ENCODE assay signal across 10 cellular contexts in the genomic region with DNA sequence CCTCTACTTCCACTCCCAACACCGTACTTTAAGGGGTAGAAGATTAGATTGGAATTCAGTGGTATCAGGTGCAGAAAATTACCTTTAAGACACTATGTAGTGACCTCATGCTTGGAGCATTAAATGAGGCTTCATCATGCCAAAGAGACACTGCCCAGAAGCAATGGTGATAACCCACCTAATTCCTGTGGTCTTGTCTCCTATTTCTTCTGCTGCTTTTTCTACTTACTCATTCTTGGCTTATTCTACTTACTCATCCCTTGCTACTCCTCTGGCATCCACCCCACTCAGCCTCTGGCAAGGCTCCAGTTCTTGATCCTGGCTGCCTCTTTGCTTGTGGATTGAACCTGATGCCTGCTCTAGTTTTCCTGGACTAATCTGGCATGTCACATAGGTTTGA.
DNase-seq lines count a peak whose midpoint lies in the region; ATAC-seq and TF ChIP-seq lines count a peak whose summit lies in the region.
"Had no signal": no experiment of that assay in that cellular context is flagged by ENCODE, and none has a peak within 500 bp of the region (broad histone marks: within the 10 kb centered on the region; RNA-seq: fewer than 3 reads in every experiment).

No MANE protein-coding gene starts in this region.

- no peaks in the 10 kb centered on the region for H3K27me3 Mint-ChIP-seq in activated naive CD8-positive, alpha-beta T cell treated with anti-CD3 and anti-CD28 coated beads, Interleukin-2, amount 50 U/mL, for 24 hours
- H3K27me3 Mint-ChIP-seq: stimulated activated naive B cell treated with anti-CD40 and anti-IgM and Interleukin-4, amounts not matched to agents 10 μg/mL and 1 μg/mL and 100 μg/mL, for 72 hours had no signal

- no peaks in the 10 kb centered on the region for H3K9me3 ChIP-seq in adrenal gland (replicated peaks in 1 of 3)

- peak; percentile 43 for DNase-seq in H4 (ENCODE audit: low spot score)
- peak; percentile 63 to 81 (median 73) for DNase-seq in adrenal gland
- peak; percentile 39 for DNase-seq in left cardiac atrium
- DNase-seq in smooth muscle cell of the brain vasculature (ENCODE audit: low read depth, low spot score), result peak; percentile 20
- no peak for DNase-seq in ureter (ENCODE audit: low spot score)
- DNase-seq in activated naive CD8-positive, alpha-beta T cell treated with anti-CD3 and anti-CD28 coated beads, Interleukin-2, amount 50 U/mL, for 24 hours, result no peak
- DNase-seq in NCI-H1092 (lab: John Stamatoyannopoulos, UW), result no peak
- DNase-seq: NCI-H187; stimulated activated naive B cell treated with anti-CD40 and anti-IgM and Interleukin-4, amounts not matched to agents 10 μg/mL and 1 μg/mL and 100 μg/mL, for 72 hours had no signal

- no peaks in the 10 kb centered on the region for H3K4me1 ChIP-seq in adrenal gland (replicated peaks in 1 of 2)

- TF ChIP-seq POLR2A in adrenal gland (IDR thresholded peaks at IDR 0.05), result no peak

- intact Hi-C loops in adrenal gland (cut with DNase I) (no loop called here), left cardiac atrium (cut with DNase I) (no loop called here)

- no peak overlapping the region for H3K27ac ChIP-seq in adrenal gland

- no peak for TF ChIP-seq CTCF in adrenal gland (IDR thresholded peaks at IDR 0.05)

- H3K9me3 Mint-ChIP-seq in activated naive CD8-positive, alpha-beta T cell treated with anti-CD3 and anti-CD28 coated beads, Interleukin-2, amount 50 U/mL, for 24 hours, result peaks cover 6% of the 10 kb centered on the region

- ATAC-seq in left cardiac atrium (peak in 1 of 2 donors; percentile 95), HG02610 (IDR thresholded peaks at IDR 0.05; ENCODE audit: unreplicated experiment) (no peak)
- no peak for ATAC-seq in activated naive CD8-positive, alpha-beta T cell treated with anti-CD3 and anti-CD28 coated beads, Interleukin-2, amount 50 U/mL, for 24 hours
- ATAC-seq: stimulated activated naive B cell treated with anti-CD40 and anti-IgM and Interleukin-4, amounts not matched to agents 10 μg/mL and 1 μg/mL and 100 μg/mL, for 72 hours had no signal

- no peaks in the 10 kb centered on the region for H3K4me1 Mint-ChIP-seq in activated naive CD8-positive, alpha-beta T cell treated with anti-CD3 and anti-CD28 coated beads, Interleukin-2, amount 50 U/mL, for 24 hours
- H3K4me1 Mint-ChIP-seq: stimulated activated naive B cell treated with anti-CD40 and anti-IgM and Interleukin-4, amounts not matched to agents 10 μg/mL and 1 μg/mL and 100 μg/mL, for 72 hours had no signal

- no peaks in the 10 kb centered on the region for H3K27me3 ChIP-seq in adrenal gland

- no peak overlapping the region for H3K27ac Mint-ChIP-seq in activated naive CD8-positive, alpha-beta T cell treated with anti-CD3 and anti-CD28 coated beads, Interleukin-2, amount 50 U/mL, for 24 hours
- H3K27ac Mint-ChIP-seq: stimulated activated naive B cell treated with anti-CD40 and anti-IgM and Interleukin-4, amounts not matched to agents 10 μg/mL and 1 μg/mL and 100 μg/mL, for 72 hours had no signal

- no peaks in the 10 kb centered on the region for H3K36me3 Mint-ChIP-seq in activated naive CD8-positive, alpha-beta T cell treated with anti-CD3 and anti-CD28 coated beads, Interleukin-2, amount 50 U/mL, for 24 hours (ENCODE audit: low read depth)
- H3K36me3 Mint-ChIP-seq: stimulated activated naive B cell treated with anti-CD40 and anti-IgM and Interleukin-4, amounts not matched to agents 10 μg/mL and 1 μg/mL and 100 μg/mL, for 72 hours had no signal

- no peak overlapping the region for H3K4me3 Mint-ChIP-seq in activated naive CD8-positive, alpha-beta T cell treated with anti-CD3 and anti-CD28 coated beads, Interleukin-2, amount 50 U/mL, for 24 hours
- H3K4me3 Mint-ChIP-seq: stimulated activated naive B cell treated with anti-CD40 and anti-IgM and Interleukin-4, amounts not matched to agents 10 μg/mL and 1 μg/mL and 100 μg/mL, for 72 hours had no signal

- H3K4me3 ChIP-seq in adrenal gland, result no peak overlapping the region

- 81 to 100% (median 92%) methylated on average over 1 of the region's 1 CpG for WGBS in adrenal gland, 4 donors

- H3K36me3 ChIP-seq in adrenal gland (replicated peaks in 1 of 2), result no peaks in the 10 kb centered on the region

Comparison
In these comparisons a context has a peak if more than half of its experiments do, and no peak if none do; other contexts are left out.
1. DNase-seq: peak in H4 (single experiment), adrenal gland (7 of 7), left cardiac atrium (single experiment) and smooth muscle cell of the brain vasculature (single experiment); none in ureter (single experiment), activated naive CD8-positive, alpha-beta T cell treated with anti-CD3 and anti-CD28 coated beads, Interleukin-2, amount 50 U/mL, for 24 hours (single experiment) and NCI-H1092 (single experiment).